13 cellular contexts compared by ENCODE assay signal in the genomic region with DNA sequence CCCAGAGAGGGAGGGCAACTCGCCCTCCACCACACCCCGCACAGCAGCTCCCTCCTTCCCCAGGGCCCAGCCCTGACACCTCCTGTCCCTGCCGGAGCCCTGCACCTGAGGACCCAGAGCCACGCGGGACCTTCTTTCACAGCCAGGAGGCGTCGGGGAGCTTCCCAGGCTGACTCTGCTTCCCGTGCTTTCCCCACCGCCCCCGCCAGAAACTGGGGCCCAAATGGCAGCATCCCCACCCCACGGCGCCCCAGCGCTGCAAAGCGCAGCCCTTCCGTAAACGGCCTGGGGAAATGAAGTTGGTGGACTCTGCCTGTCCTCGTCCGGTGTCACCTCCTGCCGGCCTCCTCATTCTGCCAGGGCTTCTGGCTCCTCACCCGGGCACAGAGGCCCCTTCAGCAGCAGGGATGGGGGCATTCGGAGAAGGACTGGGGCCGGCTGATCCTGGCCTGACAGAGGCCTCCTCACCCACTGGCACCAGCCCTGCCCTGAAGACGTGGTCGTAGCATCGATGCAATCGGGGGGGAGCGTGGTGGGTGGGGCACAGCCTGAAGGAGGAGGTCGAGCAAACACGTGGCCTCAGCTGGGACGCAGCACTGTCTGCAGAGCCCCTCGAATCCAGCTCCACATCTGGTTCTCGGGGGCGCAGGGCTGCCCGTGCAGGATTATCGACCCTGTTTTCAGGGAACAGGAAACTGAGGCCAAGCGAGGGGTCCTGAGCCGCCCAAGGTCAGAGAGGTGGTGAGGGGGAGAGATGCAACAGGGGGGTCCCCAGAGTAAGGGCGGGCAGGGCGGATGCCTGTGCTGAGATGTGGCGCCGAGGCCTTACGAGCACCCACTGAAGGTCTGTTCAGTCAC.
DNase-seq lines count a peak whose midpoint lies in the region; ATAC-seq and TF ChIP-seq lines count a peak whose summit lies in the region.
"Had no signal": no experiment of that assay in that cellular context is flagged by ENCODE, and none has a peak within 500 bp of the region (broad histone marks: within the 10 kb centered on the region; RNA-seq: fewer than 3 reads in every experiment).

No MANE protein-coding gene starts in this region.

- H3K9me3 ChIP-seq in effector memory CD4-positive, alpha-beta T cell (ENCODE audit: control insufficient read depth, low read length), result no peaks in the 10 kb centered on the region
- H3K9me3 ChIP-seq in GM23248 (ENCODE audit: low read depth), result no peaks in the 10 kb centered on the region

- in situ Hi-C loops in GM23248 (cut with MboI), result no loop called here

- H3K4me1 ChIP-seq in GM23338 (ENCODE audit: insufficient read depth) (peaks cover 22% of the 10 kb centered on the region), GM23248 (ENCODE audit: insufficient read depth) (no peaks in the 10 kb centered on the region)
- H3K4me1 ChIP-seq in effector memory CD4-positive, alpha-beta T cell (ENCODE audit: control insufficient read depth, insufficient read depth, low read length, poor library complexity, severe bottlenecking), result no peaks in the 10 kb centered on the region

- DNase-seq in AG09309 (ENCODE audit: low read depth), result no peak
- peak; percentile 78 for DNase-seq in GM23338 (ENCODE audit: low spot score)
- peak; percentile 73 for DNase-seq in WTC11 (ENCODE audit: low spot score)
- DNase-seq in kidney epithelial cell (ENCODE audit: low read depth), result no peak
- no peak for DNase-seq in DMS79 treated with DMSO at 0.1 percent for 48 hours (lab: John Stamatoyannopoulos, UW)
- no peak for DNase-seq in effector memory CD4-positive, alpha-beta T cell
- DNase-seq in GM23248, result no peak
- DNase-seq: effector memory CD8-positive, alpha-beta T cell; NCI-H1694 treated with DMSO at 0.1 percent for 48 hours; T-helper 9 cell had no signal

- H3K9ac ChIP-seq in GM23248, result no peak overlapping the region

- H3K36me3 Mint-ChIP-seq in GM23338 (ENCODE audit: low read depth), result no peaks in the 10 kb centered on the region
- peaks cover 6% of the 10 kb centered on the region; the same call in 1 of the 2 replicates for H3K36me3 Mint-ChIP-seq in WTC11
- H3K36me3 Mint-ChIP-seq: IgD-negative memory B cell had no signal

- peak overlapping the region; percentile 51 for H3K4me2 ChIP-seq in GM23338
- H3K4me2 ChIP-seq in GM23248 (ENCODE audit: unreplicated experiment), result no peak overlapping the region

- H3K27ac Mint-ChIP-seq in GM23338 (no peak overlapping the region), WTC11 (no peak overlapping the region)
- H3K27ac Mint-ChIP-seq: effector memory CD8-positive, alpha-beta T cell had no signal

- no peaks in the 10 kb centered on the region for H4K20me1 ChIP-seq in GM23338 (replicated peaks; ENCODE audit: insufficient read depth)
- no peaks in the 10 kb centered on the region for H4K20me1 ChIP-seq in GM23248 (ENCODE audit: insufficient read depth)

- H3K27me3 ChIP-seq in GM23338 (ENCODE audit: insufficient read depth) (no peaks in the 10 kb centered on the region), kidney epithelial cell (ENCODE audit: control insufficient read depth, insufficient read depth, low read length) (peaks cover 4% of the 10 kb centered on the region), GM23248 (replicated peaks; ENCODE audit: insufficient read depth) (no peaks in the 10 kb centered on the region)
- H3K27me3 ChIP-seq in effector memory CD4-positive, alpha-beta T cell (replicated peaks; ENCODE audit: control insufficient read depth, insufficient read depth, low read length, poor library complexity, severe bottlenecking), result no peaks in the 10 kb centered on the region

- WGBS in GM23248 (ENCODE audit: low coverage in 1 of 2, low lambda C conversion rate in 2 of 2, missing lambda C conversion rate in 2 of 2), 2 experiments, result 65 to 73% methylated on average over 36 to 42 of the region's 42 CpGs

- H3K9me3 Mint-ChIP-seq in GM23338 (peaks cover 6% of the 10 kb centered on the region; the same call in 2 of the 3 replicates), WTC11 (peaks cover 10% of the 10 kb centered on the region)
- H3K9me3 Mint-ChIP-seq: effector memory CD8-positive, alpha-beta T cell had no signal

- CTCF ChIA-PET in WTC11 (lab: Charles Lee), result interaction anchor here (0.7 to 2.1 kb wide), 22 partner anchors 10 to 515 kb away, joined by 3 to 12 read pairs (median 4); partner anchors contain the start of genes LSG1 and XXYLT1

- TF ChIP-seq CTCF in AG09309 (IDR thresholded peaks at IDR 0.05; ENCODE audit: control insufficient read depth, insufficient read depth, low read depth, low read length, missing control alignments) (peak; percentile 22), GM23338 (conservative IDR thresholded peaks at IDR 0.05; ENCODE audit: low read depth in 2 of 2) (peak; percentile 44 to 68; a peak in 3 of 4 replicates), WTC11 (IDR thresholded peaks at IDR 0.05) (no peak), kidney epithelial cell (IDR thresholded peaks at IDR 0.05; ENCODE audit: insufficient read depth, low read length, poor library complexity, severe bottlenecking) (peak; percentile 10)

- H3K79me2 ChIP-seq in GM23338 (replicated peaks; ENCODE audit: insufficient read depth), result no peaks in the 10 kb centered on the region
- no peaks in the 10 kb centered on the region for H3K79me2 ChIP-seq in GM23248 (ENCODE audit: insufficient read depth)

- POLR2A ChIA-PET in WTC11 (lab: Charles Lee), result no interaction called here

- H3K4me1 Mint-ChIP-seq in GM23338 (peaks cover 55% of the 10 kb centered on the region), WTC11 (peaks cover 59% of the 10 kb centered on the region)

- H3K9me2 ChIP-seq in GM23338 (ENCODE audit: insufficient read depth), result no peaks in the 10 kb centered on the region
- no peaks in the 10 kb centered on the region for H3K9me2 ChIP-seq in GM23248 (ENCODE audit: insufficient read depth)

- peaks cover 20% of the 10 kb centered on the region for H3K27me3 Mint-ChIP-seq in GM23338 (ENCODE audit: insufficient read depth, low read depth, poor library complexity)
- peaks cover 15% of the 10 kb centered on the region for H3K27me3 Mint-ChIP-seq in WTC11 (ENCODE audit: low read depth)
- H3K27me3 Mint-ChIP-seq: IgD-negative memory B cell had no signal

- H3K36me3 ChIP-seq in GM23338 (ENCODE audit: insufficient read depth) (no peaks in the 10 kb centered on the region), kidney epithelial cell (ENCODE audit: control insufficient read depth, insufficient read depth, low read length) (no peaks in the 10 kb centered on the region), GM23248 (ENCODE audit: low read depth) (no peaks in the 10 kb centered on the region)
- H3K36me3 ChIP-seq in effector memory CD4-positive, alpha-beta T cell (ENCODE audit: control insufficient read depth, insufficient read depth, low read length), result no peaks in the 10 kb centered on the region

- peak; percentile 83 for ATAC-seq in GM23338
- peak; percentile 74 for ATAC-seq in WTC11
- no peak for ATAC-seq in GM18519 (IDR thresholded peaks at IDR 0.05; ENCODE audit: low FRiP score, unreplicated experiment)
- ATAC-seq: effector memory CD8-positive, alpha-beta T cell had no signal

- no peaks in the 10 kb centered on the region for H3F3A ChIP-seq in GM23338 (replicated peaks; ENCODE audit: low read depth)
- H3F3A ChIP-seq in GM23248 (ENCODE audit: insufficient read depth), result no peaks in the 10 kb centered on the region

- H2AFZ ChIP-seq in GM23338 (peak overlapping the region; percentile 91), GM23248 (no peak overlapping the region)

- H3K4me3 Mint-ChIP-seq in GM23338 (no peak overlapping the region), WTC11 (no peak overlapping the region; the same call in 1 of the 2 replicates)
- H3K4me3 Mint-ChIP-seq: effector memory CD8-positive, alpha-beta T cell had no signal

- H3K4me3 ChIP-seq in AG09309 (ENCODE audit: control insufficient read depth, low read depth, low read length), result no peak overlapping the region
- no peak overlapping the region for H3K4me3 ChIP-seq in GM23338
- H3K4me3 ChIP-seq in kidney epithelial cell (ENCODE audit: low read depth, low read length), result no peak overlapping the region
- no peak overlapping the region for H3K4me3 ChIP-seq in effector memory CD4-positive, alpha-beta T cell (ENCODE audit: insufficient read depth, low read depth, low read length, poor library complexity, severe bottlenecking)
- no peak overlapping the region for H3K4me3 ChIP-seq in GM23248
- H3K4me3 ChIP-seq: skin epidermis had no signal

- H3K27ac ChIP-seq in GM23338 (ENCODE audit: low read depth) (no peak overlapping the region), GM23248 (no peak overlapping the region)
- no peak overlapping the region for H3K27ac ChIP-seq in effector memory CD4-positive, alpha-beta T cell (ENCODE audit: insufficient read depth, low read length, poor library complexity, severe bottlenecking)
- H3K27ac ChIP-seq: skin epidermis had no signal

TF ChIP-seq in GM23338, 12 proteins besides CTCF, POLR2A, EP300 and RAD21 (continues in another document):
- TF ChIP-seq ETS1 (IDR thresholded peaks at IDR 0.05), result no peak
- no peak for TF ChIP-seq ZNF331 (CRISPR knock-in tag; IDR thresholded peaks at IDR 0.05; ENCODE audit: low read depth)
- no peak for TF ChIP-seq NANOG (IDR thresholded peaks at IDR 0.05; ENCODE audit: borderline replicate concordance)

TF ChIP-seq in WTC11, 78 proteins besides CTCF, POLR2A, EP300 and RAD21 (continues in another document):
- TF ChIP-seq, protein P1, sequence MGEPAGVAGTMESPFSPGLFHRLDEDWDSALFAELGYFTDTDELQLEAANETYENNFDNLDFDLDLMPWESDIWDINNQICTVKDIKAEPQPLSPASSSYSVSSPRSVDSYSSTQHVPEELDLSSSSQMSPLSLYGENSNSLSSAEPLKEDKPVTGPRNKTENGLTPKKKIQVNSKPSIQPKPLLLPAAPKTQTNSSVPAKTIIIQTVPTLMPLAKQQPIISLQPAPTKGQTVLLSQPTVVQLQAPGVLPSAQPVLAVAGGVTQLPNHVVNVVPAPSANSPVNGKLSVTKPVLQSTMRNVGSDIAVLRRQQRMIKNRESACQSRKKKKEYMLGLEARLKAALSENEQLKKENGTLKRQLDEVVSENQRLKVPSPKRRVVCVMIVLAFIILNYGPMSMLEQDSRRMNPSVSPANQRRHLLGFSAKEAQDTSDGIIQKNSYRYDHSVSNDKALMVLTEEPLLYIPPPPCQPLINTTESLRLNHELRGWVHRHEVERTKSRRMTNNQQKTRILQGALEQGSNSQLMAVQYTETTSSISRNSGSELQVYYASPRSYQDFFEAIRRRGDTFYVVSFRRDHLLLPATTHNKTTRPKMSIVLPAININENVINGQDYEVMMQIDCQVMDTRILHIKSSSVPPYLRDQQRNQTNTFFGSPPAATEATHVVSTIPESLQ (CRISPR knock-in tag; IDR thresholded peaks at IDR 0.05), result no peak
- TF ChIP-seq, protein P2, sequence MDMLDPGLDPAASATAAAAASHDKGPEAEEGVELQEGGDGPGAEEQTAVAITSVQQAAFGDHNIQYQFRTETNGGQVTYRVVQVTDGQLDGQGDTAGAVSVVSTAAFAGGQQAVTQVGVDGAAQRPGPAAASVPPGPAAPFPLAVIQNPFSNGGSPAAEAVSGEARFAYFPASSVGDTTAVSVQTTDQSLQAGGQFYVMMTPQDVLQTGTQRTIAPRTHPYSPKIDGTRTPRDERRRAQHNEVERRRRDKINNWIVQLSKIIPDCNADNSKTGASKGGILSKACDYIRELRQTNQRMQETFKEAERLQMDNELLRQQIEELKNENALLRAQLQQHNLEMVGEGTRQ (CRISPR knock-in tag; IDR thresholded peaks at IDR 0.05), result 0 out of 2 replicates have a peak, but pooled peaks have one; percentile 15

Comparison
In these comparisons a context has a peak if more than half of its experiments do, and no peak if none do; other contexts are left out.
1. DNase-seq: peak in GM23338 (single experiment) and WTC11 (single experiment); none in AG09309 (single experiment), kidney epithelial cell (single experiment), DMS79 treated with DMSO at 0.1 percent for 48 hours (single experiment), effector memory CD4-positive, alpha-beta T cell (0 of 3) and GM23248 (single experiment).